ENCODE assay signal across 23 cellular contexts in the genomic region with DNA sequence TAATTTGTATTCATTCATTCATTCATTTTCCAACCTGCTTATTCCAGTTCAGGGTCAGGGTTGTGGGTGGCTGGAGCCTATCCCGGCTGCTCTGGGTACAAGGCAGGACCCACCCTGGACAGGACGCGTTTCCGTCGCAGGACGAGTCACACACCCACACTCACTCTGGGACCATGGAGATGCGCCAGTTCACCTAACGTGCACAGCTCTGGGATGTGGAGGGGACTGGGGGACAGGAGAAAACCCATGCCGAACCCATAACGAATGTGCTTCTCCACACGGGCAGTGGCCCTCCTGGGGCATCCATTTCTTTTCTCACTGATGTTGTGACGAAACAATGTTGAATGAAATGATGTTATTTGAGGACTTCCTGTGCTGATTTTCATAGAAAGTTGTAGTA.
"Had no signal": no experiment of that assay in that cellular context is flagged by ENCODE, and none has a peak within 500 bp of the region (broad histone marks: within the 10 kb centered on the region; RNA-seq: fewer than 3 reads in every experiment).

No MANE protein-coding gene starts in this region.

- H3K4me1 Mint-ChIP-seq: naive thymus-derived CD8-positive, alpha-beta T cell; nephron progenitor cell; stimulated activated naive B cell treated with anti-CD40 and anti-IgM and Interleukin-4, amounts not matched to agents 10 μg/mL and 1 μg/mL and 100 μg/mL, for 72 hours had no signal

- H3K27ac ChIP-seq: esophagus squamous epithelium, heart right ventricle, pancreas, right lobe of liver, thoracic aorta, tibial nerve, upper lobe of left lung, uterus had no signal

- ATAC-seq: heart right ventricle; naive thymus-derived CD8-positive, alpha-beta T cell; pancreas; right lobe of liver; stimulated activated naive B cell treated with anti-CD40 and anti-IgM and Interleukin-4, amounts not matched to agents 10 μg/mL and 1 μg/mL and 100 μg/mL, for 72 hours had no signal

- H3K9me3 Mint-ChIP-seq: dendritic cell treated with granulocyte-macrophage colony-stimulating factor and Interleukin-4, amounts not matched to agents 40 ng/mL and 50 ng/mL, for 4 days; stimulated activated naive B cell treated with anti-CD40 and anti-IgM and Interleukin-4, amounts not matched to agents 10 μg/mL and 1 μg/mL and 100 μg/mL, for 72 hours had no signal

- H3K27me3 Mint-ChIP-seq: dendritic cell treated with granulocyte-macrophage colony-stimulating factor and Interleukin-4, amounts not matched to agents 40 ng/mL and 50 ng/mL, for 4 days; naive thymus-derived CD8-positive, alpha-beta T cell; stimulated activated naive B cell treated with anti-CD40 and anti-IgM and Interleukin-4, amounts not matched to agents 10 μg/mL and 1 μg/mL and 100 μg/mL, for 72 hours; stimulated activated naive CD8-positive, alpha-beta T cell treated with anti-CD3 and anti-CD28 coated beads, Interleukin-15, Interleukin-2, amounts not matched to agents 100 ng/mL and 50 ng/mL, for 24 hours had no signal

- H3K4me3 Mint-ChIP-seq: dendritic cell treated with granulocyte-macrophage colony-stimulating factor and Interleukin-4, amounts not matched to agents 40 ng/mL and 50 ng/mL, for 4 days; naive thymus-derived CD8-positive, alpha-beta T cell; nephron progenitor cell; stimulated activated naive B cell treated with anti-CD40 and anti-IgM and Interleukin-4, amounts not matched to agents 10 μg/mL and 1 μg/mL and 100 μg/mL, for 72 hours; stimulated activated naive CD8-positive, alpha-beta T cell treated with anti-CD3 and anti-CD28 coated beads, Interleukin-15, Interleukin-2, amounts not matched to agents 100 ng/mL and 50 ng/mL, for 24 hours had no signal

- H3K4me3 ChIP-seq: esophagus squamous epithelium, heart right ventricle, pancreas, right lobe of liver, thoracic aorta, tibial nerve, upper lobe of left lung, uterus had no signal

- DNase-seq: cerebellar nuclear complex; effector memory CD4-positive, alpha-beta T cell; erythroblast; esophagus squamous epithelium; foreskin melanocyte; glutamatergic neuron; heart right ventricle; hippocampal formation; naive thymus-derived CD8-positive, alpha-beta T cell; nephron progenitor cell; occipital lobe; pancreas; right lobe of liver; small intestine; stimulated activated CD4-positive, alpha-beta T cell treated with anti-CD3 and anti-CD28 coated beads, Interleukin-15, amount 100 ng/mL, for 24 hours; stimulated activated CD4-positive, alpha-beta T cell treated with anti-CD3 and anti-CD28 coated beads, Interleukin-2, amount 100 ng/mL, for 48 hours; stimulated activated naive B cell treated with anti-CD40 and anti-IgM and Interleukin-4, amounts not matched to agents 10 μg/mL and 1 μg/mL and 100 μg/mL, for 72 hours; upper lobe of left lung; uterus had no signal

- H3K27ac Mint-ChIP-seq: dendritic cell treated with granulocyte-macrophage colony-stimulating factor and Interleukin-4, amounts not matched to agents 40 ng/mL and 50 ng/mL, for 4 days; naive thymus-derived CD8-positive, alpha-beta T cell; stimulated activated naive B cell treated with anti-CD40 and anti-IgM and Interleukin-4, amounts not matched to agents 10 μg/mL and 1 μg/mL and 100 μg/mL, for 72 hours; stimulated activated naive CD8-positive, alpha-beta T cell treated with anti-CD3 and anti-CD28 coated beads, Interleukin-15, Interleukin-2, amounts not matched to agents 100 ng/mL and 50 ng/mL, for 24 hours had no signal
